Comparison of ENCODE assay signal across 8 cellular contexts in the genomic region with DNA sequence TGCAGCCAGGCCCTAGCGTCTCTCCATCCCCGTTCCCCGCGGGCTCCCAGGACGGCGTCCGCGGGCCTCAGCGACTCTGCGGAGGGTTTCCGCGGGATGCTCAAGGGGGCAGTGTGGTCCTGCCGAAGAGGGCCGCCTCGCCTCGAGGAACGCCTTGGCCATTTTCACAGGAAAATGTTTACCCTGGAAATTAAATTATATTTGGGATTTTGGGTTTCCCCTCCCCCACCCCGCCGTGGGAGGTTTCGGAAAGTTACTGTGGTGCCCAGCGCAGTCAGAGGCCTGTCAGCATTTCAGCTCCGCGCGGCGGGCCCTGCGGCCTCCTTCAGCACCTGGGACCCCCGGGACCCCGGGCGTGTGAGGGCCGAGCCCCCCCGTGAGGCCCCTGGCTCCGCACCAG.
DNase-seq lines count a peak whose midpoint lies in the region; ATAC-seq, FAIRE-seq and TF ChIP-seq lines count a peak whose summit lies in the region.

No MANE protein-coding gene starts in this region.

- no peaks in the 10 kb centered on the region for H4K20me1 ChIP-seq in HepG2 (ENCODE audit: insufficient read depth, low read length)

- no peak for TF ChIP-seq RAD21 in HepG2 (CRISPR knock-in tag; IDR thresholded peaks at IDR 0.05)

- ATAC-seq in HepG2 (peak; percentile 55), HG02610 (IDR thresholded peaks at IDR 0.05; ENCODE audit: unreplicated experiment) (no peak), HG03108 (IDR thresholded peaks at IDR 0.05; ENCODE audit: unreplicated experiment) (no peak)

- TF ChIP-seq POLR2A in HepG2 (IDR thresholded peaks at IDR 0.05; ENCODE audit: insufficient read depth in 1 of 2, low read depth in 2 of 2, low read length in 2 of 2) (no peak), testis (IDR thresholded peaks at IDR 0.05) (no peak)

- CTCF ChIA-PET in HepG2 (lab: Yijun Ruan, JAX; ENCODE audit: low intra/inter-chr PET ratio, low total read pairs): no interaction called here

- intact Hi-C loops in HepG2 (cut with micrococcal nuclease; ENCODE audit: unreplicated experiment) (no loop called here), testis (cut with DNase I; ENCODE audit: low total_unique reads) (no loop called here)

- no peaks in the 10 kb centered on the region for H3K36me3 ChIP-seq in HepG2 (replicated peaks in 1 of 2; ENCODE audit: control insufficient read depth in 1 of 2, insufficient read depth in 2 of 2, low read length in 2 of 2)
- H3K36me3 ChIP-seq in testis (ENCODE audit: low read depth, missing control alignments): no peaks in the 10 kb centered on the region

- POLR2A ChIA-PET in HepG2 (lab: Yijun Ruan, JAX): no interaction called here

- WGBS in HepG2 (ENCODE audit: low lambda C conversion rate): 42% methylated on average over 21 of the region's 32 CpGs
- WGBS in testis, 2 donors: 0 to 3% methylated on average over 26 to 32 of the region's 32 CpGs

- no peaks in the 10 kb centered on the region for H3K79me2 ChIP-seq in HepG2 (ENCODE audit: insufficient read depth, low read length)

- no peak overlapping the region for H3K9ac ChIP-seq in HepG2 (ENCODE audit: insufficient read depth, low read depth, low read length)

- H3K27me3 ChIP-seq in HepG2 (ENCODE audit: control insufficient read depth in 1 of 2, insufficient read depth in 2 of 2, low read length in 2 of 2) (no peaks in the 10 kb centered on the region; a peak in 1 of 5 replicates), testis (no peaks in the 10 kb centered on the region)

- H3K27ac ChIP-seq in HepG2 (ENCODE audit: extremely low read length, insufficient read depth, low read length) (no peak overlapping the region), testis (no peak overlapping the region)

- no TSS peak for BruUV-seq in HepG2 (replicated peaks; lab: Mats Ljungman, UMichigan)

- no peak overlapping the region for H2AFZ ChIP-seq in HepG2 (ENCODE audit: low read length)

- H3K4me2 ChIP-seq in HepG2 (ENCODE audit: low read depth, low read length): no peak overlapping the region

- in situ Hi-C loops in KBM-7 (cut with MboI; ENCODE audit: low pct_unique_long_range_greater_than_20kb, low sequenced_read_pairs): loop anchor here (25.0 kb wide), 1 partner anchor 108 kb away; no protein-coding TSS in a partner anchor
- in situ Hi-C loops in HepG2 (cut with HindIII; ENCODE audit: extremely low pct_ligation_motif_present, low pct_unique_long_range_greater_than_20kb): no loop called here

- DNase-seq in COLO668 (lab: John Stamatoyannopoulos, UW; ENCODE audit: unreplicated experiment): peak; percentile 6
- DNase-seq in KBM-7: peak; percentile 26
- DNase-seq in choroid plexus epithelial cell (ENCODE audit: low read depth): peak; percentile 47
- DNase-seq in HepG2 (ENCODE audit: low spot score): no peak
- peak; percentile 68 for DNase-seq in testis
- no peak for DNase-seq in NCI-H226

- no peak for FAIRE-seq in HepG2 (lab: Jason Lieb, UNC)

- H3K4me3 ChIP-seq in choroid plexus epithelial cell (ENCODE audit: low read depth, low read length): peak overlapping the region; percentile 21
- H3K4me3 ChIP-seq in HepG2 (replicated peaks in 1 of 3; ENCODE audit: insufficient read depth in 1 of 3, low read depth in 2 of 3, low read length in 3 of 3): no peak overlapping the region
- H3K4me3 ChIP-seq in testis: peak overlapping the region; percentile 33 to 35

- H3K4me1 ChIP-seq in HepG2 (ENCODE audit: insufficient read depth, low read length) (no peaks in the 10 kb centered on the region), testis (peaks cover 4% of the 10 kb centered on the region)

- peak; percentile 73 for TF ChIP-seq CTCF in choroid plexus epithelial cell (conservative IDR thresholded peaks at IDR 0.05; ENCODE audit: low read depth, low read length)
- peak; percentile 50 for TF ChIP-seq CTCF in HepG2 (CRISPR knock-in tag; IDR thresholded peaks at IDR 0.05)
- TF ChIP-seq CTCF in testis (IDR thresholded peaks at IDR 0.05): peak in 2 of 3 experiments; percentile 39 to 58

- H3K9me3 ChIP-seq in HepG2 (ENCODE audit: low read length) (no peaks in the 10 kb centered on the region), testis (no peaks in the 10 kb centered on the region)

- TF ChIP-seq EP300 in HepG2 (IDR thresholded peaks at IDR 0.05; ENCODE audit: low read depth in 2 of 2, low read length in 2 of 2) (no peak), HepG2 (CRISPR knock-in tag; IDR thresholded peaks at IDR 0.05; ENCODE audit: borderline replicate concordance) (no peak)

TF ChIP-seq in HepG2, 621 proteins besides CTCF, POLR2A, EP300 and RAD21:
- TF ChIP-seq, protein P1, sequence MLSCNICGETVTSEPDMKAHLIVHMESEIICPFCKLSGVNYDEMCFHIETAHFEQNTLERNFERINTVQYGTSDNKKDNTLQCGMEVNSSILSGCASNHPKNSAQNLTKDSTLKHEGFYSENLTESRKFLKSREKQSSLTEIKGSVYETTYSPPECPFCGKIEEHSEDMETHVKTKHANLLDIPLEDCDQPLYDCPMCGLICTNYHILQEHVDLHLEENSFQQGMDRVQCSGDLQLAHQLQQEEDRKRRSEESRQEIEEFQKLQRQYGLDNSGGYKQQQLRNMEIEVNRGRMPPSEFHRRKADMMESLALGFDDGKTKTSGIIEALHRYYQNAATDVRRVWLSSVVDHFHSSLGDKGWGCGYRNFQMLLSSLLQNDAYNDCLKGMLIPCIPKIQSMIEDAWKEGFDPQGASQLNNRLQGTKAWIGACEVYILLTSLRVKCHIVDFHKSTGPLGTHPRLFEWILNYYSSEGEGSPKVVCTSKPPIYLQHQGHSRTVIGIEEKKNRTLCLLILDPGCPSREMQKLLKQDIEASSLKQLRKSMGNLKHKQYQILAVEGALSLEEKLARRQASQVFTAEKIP (CRISPR knock-in tag; IDR thresholded peaks at IDR 0.05; ENCODE audit: borderline replicate concordance): no peak
- TF ChIP-seq HNRNPLL (IDR thresholded peaks at IDR 0.05; ENCODE audit: low read depth, low read length, poor library complexity, severe bottlenecking): peak; percentile 25
- TF ChIP-seq STAG1 (CRISPR knock-in tag; IDR thresholded peaks at IDR 0.05): peak; percentile 40
- TF ChIP-seq, protein P2, sequence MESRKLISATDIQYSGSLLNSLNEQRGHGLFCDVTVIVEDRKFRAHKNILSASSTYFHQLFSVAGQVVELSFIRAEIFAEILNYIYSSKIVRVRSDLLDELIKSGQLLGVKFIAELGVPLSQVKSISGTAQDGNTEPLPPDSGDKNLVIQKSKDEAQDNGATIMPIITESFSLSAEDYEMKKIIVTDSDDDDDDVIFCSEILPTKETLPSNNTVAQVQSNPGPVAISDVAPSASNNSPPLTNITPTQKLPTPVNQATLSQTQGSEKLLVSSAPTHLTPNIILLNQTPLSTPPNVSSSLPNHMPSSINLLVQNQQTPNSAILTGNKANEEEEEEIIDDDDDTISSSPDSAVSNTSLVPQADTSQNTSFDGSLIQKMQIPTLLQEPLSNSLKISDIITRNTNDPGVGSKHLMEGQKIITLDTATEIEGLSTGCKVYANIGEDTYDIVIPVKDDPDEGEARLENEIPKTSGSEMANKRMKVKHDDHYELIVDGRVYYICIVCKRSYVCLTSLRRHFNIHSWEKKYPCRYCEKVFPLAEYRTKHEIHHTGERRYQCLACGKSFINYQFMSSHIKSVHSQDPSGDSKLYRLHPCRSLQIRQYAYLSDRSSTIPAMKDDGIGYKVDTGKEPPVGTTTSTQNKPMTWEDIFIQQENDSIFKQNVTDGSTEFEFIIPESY (CRISPR knock-in tag; IDR thresholded peaks at IDR 0.05): peak; percentile 87
- TF ChIP-seq ZNF703 (CRISPR knock-in tag; IDR thresholded peaks at IDR 0.05; ENCODE audit: borderline replicate concordance): no peak
- TF ChIP-seq ARNT (IDR thresholded peaks at IDR 0.05): no peak
- no peak for TF ChIP-seq ZNF33B (CRISPR knock-in tag; IDR thresholded peaks at IDR 0.05)

Comparison
In these comparisons a context has a peak if more than half of its experiments do, and no peak if none do; other contexts are left out.
1. DNase-seq: peak in COLO668 (single experiment), KBM-7 (single experiment), choroid plexus epithelial cell (single experiment) and testis (single experiment); none in HepG2 (single experiment) and NCI-H226 (single experiment).
2. H3K4me3 ChIP-seq: peak in choroid plexus epithelial cell (single experiment) and testis (2 of 2); none in HepG2 (0 of 3).
3. Peak in every context shown above with its lines, with median percentiles within 50 percentile points of each other: CTCF ChIP-seq.